Comparison of ENCODE assay signal across 36 cellular contexts in genomic region chr20:10483691-10484090, GRCh38.
"Had no signal": no experiment of that assay in that cellular context is flagged by ENCODE, and none has a peak within 500 bp of the region (broad histone marks: within the 10 kb centered on the region; RNA-seq: fewer than 3 reads in every experiment).

No MANE protein-coding gene starts in this region.

- H3K4me3 ChIP-seq: K562, MG63, Peyer's patch, SJSA1 had no signal

- H3K27ac ChIP-seq: brain microvascular endothelial cell, Peyer's patch, SJSA1, WERI-Rb-1 had no signal

- H3K27ac Mint-ChIP-seq: activated CD4-positive, alpha-beta memory T cell treated with anti-CD3 and anti-CD28 coated beads, Interleukin-2, amount 10 ng/mL, durations not matched to agents 7 days and 5 days; activated CD8-positive, alpha-beta memory T cell treated with anti-CD3 and anti-CD28 coated beads, Interleukin-2, amount 10 ng/mL, durations not matched to agents 7 days and 5 days; activated naive CD8-positive, alpha-beta T cell treated with anti-CD3 and anti-CD28 coated beads for 36 hours; T-helper 1 cell treated with Interleukin-12 subunit alpha and Interleukin-12 subunit beta and Interleukin-4 antibody, amounts not matched to agents 30 μg/mL and 1 μg/mL, for 36 hours; T-helper 2 cell treated with Interferon-gamma antibody and Interleukin-4, amounts not matched to agents 5 μg/mL and 100 μg/mL, for 36 hours had no signal

- H3K27me3 Mint-ChIP-seq: activated CD4-positive, alpha-beta memory T cell treated with anti-CD3 and anti-CD28 coated beads, Interleukin-2, amount 10 ng/mL, durations not matched to agents 7 days and 5 days; activated CD8-positive, alpha-beta memory T cell treated with anti-CD3 and anti-CD28 coated beads, Interleukin-2, amount 10 ng/mL, durations not matched to agents 7 days and 5 days; activated naive CD8-positive, alpha-beta T cell treated with anti-CD3 and anti-CD28 coated beads for 36 hours had no signal

- H3K9me3 ChIP-seq: MG63, Peyer's patch, SJSA1, SK-N-SH had no signal

- H3K27me3 ChIP-seq: brain microvascular endothelial cell, MG63, Peyer's patch, SJSA1 had no signal

- H3K4me3 Mint-ChIP-seq: activated CD4-positive, alpha-beta memory T cell treated with anti-CD3 and anti-CD28 coated beads, Interleukin-2, amount 10 ng/mL, durations not matched to agents 7 days and 5 days; activated CD8-positive, alpha-beta memory T cell treated with anti-CD3 and anti-CD28 coated beads, Interleukin-2, amount 10 ng/mL, durations not matched to agents 7 days and 5 days; activated naive CD8-positive, alpha-beta T cell treated with anti-CD3 and anti-CD28 coated beads for 36 hours; T-helper 1 cell treated with Interleukin-12 subunit alpha and Interleukin-12 subunit beta and Interleukin-4 antibody, amounts not matched to agents 30 μg/mL and 1 μg/mL, for 36 hours; T-helper 2 cell treated with Interferon-gamma antibody and Interleukin-4, amounts not matched to agents 5 μg/mL and 100 μg/mL, for 36 hours had no signal

- H3K9me3 Mint-ChIP-seq: activated CD4-positive, alpha-beta memory T cell treated with anti-CD3 and anti-CD28 coated beads, Interleukin-2, amount 10 ng/mL, durations not matched to agents 7 days and 5 days; activated naive CD8-positive, alpha-beta T cell treated with anti-CD3 and anti-CD28 coated beads for 36 hours; T-helper 1 cell treated with Interleukin-12 subunit alpha and Interleukin-12 subunit beta and Interleukin-4 antibody, amounts not matched to agents 30 μg/mL and 1 μg/mL, for 36 hours; T-helper 2 cell treated with Interferon-gamma antibody and Interleukin-4, amounts not matched to agents 5 μg/mL and 100 μg/mL, for 36 hours had no signal

- DNase-seq: activated CD4-positive, alpha-beta memory T cell treated with anti-CD3 and anti-CD28 coated beads, Interleukin-2, amount 10 ng/mL, durations not matched to agents 7 days and 5 days; activated CD4-positive, alpha-beta T cell treated with anti-CD3 and anti-CD28 coated beads for 1 hour; activated CD4-positive, alpha-beta T cell treated with anti-CD3 and anti-CD28 coated beads for 48 hours; activated CD4-positive, CD25-positive, alpha-beta regulatory T cell; activated CD8-positive, alpha-beta memory T cell treated with anti-CD3 and anti-CD28 coated beads for 24 hours; activated CD8-positive, alpha-beta memory T cell treated with anti-CD3 and anti-CD28 coated beads, Interleukin-2, amount 10 ng/mL, durations not matched to agents 7 days and 5 days; activated CD8-positive, alpha-beta memory T cell treated with anti-CD3 and anti-CD28 coated beads, Interleukin-2, amount 50 U/mL, for 48 hours; activated effector memory CD4-positive, alpha-beta T cell treated with Interleukin-2 at 50 U/mL for 16 hours; activated naive CD4-positive, alpha-beta T cell treated with anti-CD3 and anti-CD28 coated beads, Interleukin-2, amount 50 U/mL, for 16 hours; activated naive CD8-positive, alpha-beta T cell treated with anti-CD3 and anti-CD28 coated beads for 36 hours; activated T-cell treated with anti-CD3 and anti-CD28 coated beads, Interleukin-2, amount 50 U/mL, for 48 hours; amniotic stem cell; aorta; brain microvascular endothelial cell; MG63; NCI-H1092 treated with DMSO at 0.1 percent for 48 hours; NCI-H1417; NCI-H146; NCI-H187; NCI-H2029 treated with DMSO at 0.1 percent for 48 hours; NCI-H2107; NCI-H2171; NCI-H510A; NCI-H526; NCI-H748 treated with DMSO at 0.1 percent for 48 hours; NK-92 treated with Interleukin-12 subunit alpha and Interleukin-12 subunit beta, amount 100 ng/mL, for 24 hours; PC-3; Peyer's patch; RPMI8226; SHP77 treated with DMSO at 0.1 percent for 48 hours; SK-N-SH; WERI-Rb-1 had no signal

- H3K36me3 ChIP-seq: brain microvascular endothelial cell, MG63, Peyer's patch, SJSA1, WERI-Rb-1 had no signal

- H3K4me1 ChIP-seq: Peyer's patch, SJSA1 had no signal
